Comparison of ENCODE assay signal across 25 cellular contexts in genomic region chr3:58106640-58107039, GRCh38.
"Had no signal": no experiment of that assay in that cellular context is flagged by ENCODE, and none has a peak within 500 bp of the region (broad histone marks: within the 10 kb centered on the region; RNA-seq: fewer than 3 reads in every experiment).

No MANE protein-coding gene starts in this region.

- H3K27ac ChIP-seq: ascending aorta, coronary artery, dorsolateral prefrontal cortex, foreskin keratinocyte, gastrocnemius medialis, heart left ventricle had no signal

- H3K9me3 ChIP-seq: ascending aorta, esophagus muscularis mucosa, gastrocnemius medialis, heart left ventricle had no signal

- H3K36me3 ChIP-seq: gastrocnemius medialis had no signal

- H3K4me1 ChIP-seq: gastrocnemius medialis had no signal

- ATAC-seq: activated naive CD8-positive, alpha-beta T cell treated with anti-CD3 and anti-CD28 coated beads, Interleukin-2, amount 50 U/mL, for 24 hours; foreskin keratinocyte; gastrocnemius medialis; heart left ventricle; WTC11 had no signal

- H3K4me3 ChIP-seq: ascending aorta, coronary artery, dorsolateral prefrontal cortex, esophagus muscularis mucosa, gastrocnemius medialis, heart left ventricle had no signal

- DNase-seq: activated CD4-positive, alpha-beta memory T cell treated with anti-CD3 and anti-CD28 coated beads, Interleukin-2, amount 10 ng/mL, durations not matched to agents 7 days and 5 days; activated CD4-positive, alpha-beta T cell treated with anti-CD3 and anti-CD28 coated beads for 1 hour; activated CD4-positive, alpha-beta T cell treated with anti-CD3 and anti-CD28 coated beads for 4 hours; activated CD4-positive, alpha-beta T cell treated with anti-CD3 and anti-CD28 coated beads, Interleukin-2, amount 10 ng/mL, durations not matched to agents 7 days and 5 days; activated CD4-positive, alpha-beta T cell treated with anti-CD3 and anti-CD28 coated beads, Interleukin-2, amount 50 U/mL, for 4 hours; activated CD8-positive, alpha-beta memory T cell treated with anti-CD3 and anti-CD28 coated beads, Interleukin-2, amount 50 U/mL, for 48 hours; activated effector memory CD4-positive, alpha-beta T cell treated with anti-CD3 and anti-CD28 coated beads, Interleukin-2, amount 50 U/mL, for 16 hours; activated naive CD4-positive, alpha-beta T cell treated with anti-CD3 and anti-CD28 coated beads for 36 hours; activated naive CD8-positive, alpha-beta T cell treated with anti-CD3 and anti-CD28 coated beads for 36 hours; activated naive CD8-positive, alpha-beta T cell treated with anti-CD3 and anti-CD28 coated beads, Interleukin-2, amount 50 U/mL, for 24 hours; activated T-cell treated with anti-CD3 and anti-CD28 coated beads, Interleukin-2, amount 50 U/mL, for 48 hours; dorsolateral prefrontal cortex; effector memory CD4-positive, alpha-beta T cell; endodermal cell; erythroblast; foreskin keratinocyte; gastrocnemius medialis; glutamatergic neuron; heart left ventricle; T-helper 2 cell had no signal

- H3K27me3 ChIP-seq: ascending aorta, dorsolateral prefrontal cortex, esophagus muscularis mucosa, foreskin keratinocyte, gastrocnemius medialis, heart left ventricle had no signal

- FAIRE-seq: bronchial epithelial cell had no signal
